In genomic region chr9:131107760-131108159, GRCh38 we compare ENCODE assay signal across 2 cellular contexts.
TF ChIP-seq lines count a peak whose summit lies in the region.

No MANE protein-coding gene starts in this region.

TF ChIP-seq in SK-N-SH, 30 proteins besides CTCF, POLR2A, EP300 and RAD21:
- TF ChIP-seq RXRA (IDR thresholded peaks at IDR 0.05; ENCODE audit: borderline replicate concordance, low read depth) (no peak), CHD2 (IDR thresholded peaks at IDR 0.05; ENCODE audit: low read length, partially characterized antibody) (no peak), TEAD4 (IDR thresholded peaks at IDR 0.05; ENCODE audit: borderline replicate concordance, insufficient read depth) (no peak), TAF1 (IDR thresholded peaks at IDR 0.05; ENCODE audit: borderline replicate concordance, low read depth, low read length) (no peak), ZBTB33 (IDR thresholded peaks at IDR 0.05; ENCODE audit: borderline replicate concordance, low read depth) (no peak), SMC3 (IDR thresholded peaks at IDR 0.05; ENCODE audit: low read depth, low read length) (no peak), FOXJ3 (CRISPR knock-in tag; IDR thresholded peaks at IDR 0.05) (no peak), YY1 (IDR thresholded peaks at IDR 0.05; ENCODE audit: low read depth) (no peak), NFIC (IDR thresholded peaks at IDR 0.05; ENCODE audit: borderline replicate concordance) (no peak), SIN3A (IDR thresholded peaks at IDR 0.05; ENCODE audit: borderline replicate concordance, low read depth, low read length) (no peak), IRF3 (IDR thresholded peaks at IDR 0.05; ENCODE audit: low read depth, low read length) (no peak)

TF ChIP-seq in SK-N-SH treated with all-trans-retinoic acid at 6 μM for 48 hours, 23 proteins besides CTCF, POLR2A, EP300 and RAD21:
- TF ChIP-seq CSRNP3 (CRISPR knock-in tag; IDR thresholded peaks at IDR 0.05) (no peak), ZNF70 (CRISPR knock-in tag; IDR thresholded peaks at IDR 0.05) (no peak)
TF ChIP-seq in SK-N-SH treated with all-trans-retinoic acid at 6 μM for 48 hours: peak in this region for 0.
